Comparison of ENCODE assay signal across 1 cellular context in genomic region chr15:69185706-69186105, GRCh38.
A peak's percentile ranks its signal among the peaks of the same experiment; 100 is the strongest.
TF ChIP-seq lines count a peak whose summit lies in the region.

No MANE protein-coding gene starts in this region.

TF ChIP-seq in GM12878, 131 proteins besides CTCF, POLR2A, EP300 and RAD21 (continued from another document):
- no peak for TF ChIP-seq CEBPZ (IDR thresholded peaks at IDR 0.05; ENCODE audit: low read depth, low read length)
- TF ChIP-seq SPI1 (IDR thresholded peaks at IDR 0.05; ENCODE audit: borderline replicate concordance, insufficient read depth, low read depth, low read length): peak; percentile 85; the same call in 1 of the 2 replicates
- no peak for TF ChIP-seq RUNX3 (IDR thresholded peaks at IDR 0.05; ENCODE audit: low read length)
